ENCODE assay signal across 9 cellular contexts in the genomic region with DNA sequence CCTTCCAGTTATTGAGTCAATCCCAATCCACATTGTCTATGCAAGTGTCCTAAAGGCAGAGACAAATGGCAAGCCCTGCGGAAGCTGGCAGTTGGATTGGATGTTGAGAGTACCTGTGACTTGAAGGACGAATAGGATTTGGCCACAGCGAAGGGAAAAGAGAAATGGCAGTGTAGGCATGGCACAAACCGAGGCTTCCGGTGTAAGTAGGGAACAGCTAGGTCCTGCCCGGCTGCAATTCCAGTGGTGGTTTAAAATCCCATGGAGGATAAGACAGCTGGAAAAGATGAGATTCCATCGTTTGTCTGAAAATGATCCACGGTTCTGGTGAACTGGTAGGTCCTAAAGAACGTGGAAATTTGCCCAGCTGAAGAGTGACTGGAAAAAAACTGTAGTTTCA.
"Had no signal": no experiment of that assay in that cellular context is flagged by ENCODE, and none has a peak within 500 bp of the region (broad histone marks: within the 10 kb centered on the region; RNA-seq: fewer than 3 reads in every experiment).

No MANE protein-coding gene starts in this region.

- DNase-seq: GM23248, H9, HCEC 1CT, KBM-7 had no signal

- ATAC-seq: HepG2 had no signal

- H3K9ac ChIP-seq: GM23248 had no signal

- H3K4me3 Mint-ChIP-seq: H9, IgD-negative memory B cell had no signal

- H2AFZ ChIP-seq: GM23248 had no signal

- H3K4me3 ChIP-seq: GM23248 had no signal

- FAIRE-seq: H1, H54, HepG2 had no signal

- H3K4me1 Mint-ChIP-seq: IgD-negative memory B cell had no signal

- H3K27ac ChIP-seq: GM23248, HL-60 had no signal

- H3K27ac Mint-ChIP-seq: H9, IgD-negative memory B cell had no signal
